In the genomic region with DNA sequence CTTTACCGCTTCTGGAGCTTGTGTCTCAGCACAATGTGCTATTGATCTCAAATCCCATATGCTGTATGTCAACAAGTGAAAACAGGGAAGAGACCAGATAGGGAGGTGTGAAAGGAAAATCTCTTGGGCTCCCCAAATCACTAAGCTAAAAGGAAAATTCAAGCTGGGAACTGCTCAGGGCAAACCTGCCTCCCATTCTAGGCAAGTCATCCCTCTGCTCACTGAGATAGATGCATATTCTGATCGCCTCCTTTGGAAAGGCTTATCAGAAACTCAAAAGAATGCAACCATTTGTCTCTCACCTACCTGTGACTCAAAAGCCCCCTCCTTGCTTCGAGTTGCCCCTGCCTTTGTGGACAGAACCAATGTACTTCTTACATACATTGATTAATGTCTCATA, we compare ENCODE assay signal across 1 cellular context.
TF ChIP-seq lines count a peak whose summit lies in the region.

No MANE protein-coding gene starts in this region.

TF ChIP-seq in H1, 55 proteins besides CTCF, POLR2A, EP300 and RAD21:
- TF ChIP-seq JUND (IDR thresholded peaks at IDR 0.05; ENCODE audit: low read length) (no peak), CEBPB (IDR thresholded peaks at IDR 0.05; ENCODE audit: low read depth, low read length) (no peak), RFX5 (IDR thresholded peaks at IDR 0.05; ENCODE audit: borderline replicate concordance, low read depth, low read length) (no peak), RXRA (IDR thresholded peaks at IDR 0.05; ENCODE audit: insufficient read depth, low read depth, low read length) (no peak), KDM1A (IDR thresholded peaks at IDR 0.05; ENCODE audit: borderline replicate concordance, low read length) (no peak), EZH2 (IDR thresholded peaks at IDR 0.05; ENCODE audit: low read depth, low read length, severe bottlenecking) (no peak), SP2 (IDR thresholded peaks at IDR 0.05; ENCODE audit: low read length) (no peak), POLR2AphosphoS5 (IDR thresholded peaks at IDR 0.05; ENCODE audit: low read depth, low read length) (no peak), KDM5A (IDR thresholded peaks at IDR 0.05; ENCODE audit: low read length) (no peak), BACH1 (IDR thresholded peaks at IDR 0.05; ENCODE audit: low read length) (no peak), TBP (IDR thresholded peaks at IDR 0.05; ENCODE audit: low read depth, low read length) (no peak), TAF7 (optimal IDR thresholded peaks at IDR 0.05; ENCODE audit: borderline replicate concordance, low read depth, low read length) (no peak), TCF12 (IDR thresholded peaks at IDR 0.05; ENCODE audit: low read depth, low read length) (no peak), CTBP2 (IDR thresholded peaks at IDR 0.05; ENCODE audit: borderline replicate concordance, insufficient read depth, insufficient read length, low read length) (no peak), POU5F1 (IDR thresholded peaks at IDR 0.05; ENCODE audit: low read depth, low read length) (no peak), CHD2 (IDR thresholded peaks at IDR 0.05; ENCODE audit: low read length) (no peak)
- TF ChIP-seq, protein P1, sequence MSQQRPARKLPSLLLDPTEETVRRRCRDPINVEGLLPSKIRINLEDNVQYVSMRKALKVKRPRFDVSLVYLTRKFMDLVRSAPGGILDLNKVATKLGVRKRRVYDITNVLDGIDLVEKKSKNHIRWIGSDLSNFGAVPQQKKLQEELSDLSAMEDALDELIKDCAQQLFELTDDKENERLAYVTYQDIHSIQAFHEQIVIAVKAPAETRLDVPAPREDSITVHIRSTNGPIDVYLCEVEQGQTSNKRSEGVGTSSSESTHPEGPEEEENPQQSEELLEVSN (IDR thresholded peaks at IDR 0.05), result no peak
